24 cellular contexts compared by ENCODE assay signal in genomic region chr14:99760817-99761216, GRCh38. TPM values are rescaled to one million over a fixed set of nuclear protein-coding genes. Genes with fewer than 3 reads are reported as not detected.
"Had no signal": no experiment of that assay in that cellular context is flagged by ENCODE, and none has a peak within 500 bp of the region (broad histone marks: within the 10 kb centered on the region; RNA-seq: fewer than 3 reads in every experiment).

No MANE protein-coding gene starts in this region.

- H3K27ac ChIP-seq: adrenal gland, ascending aorta, pancreas, testis, upper lobe of right lung, VCaP had no signal

- H3K9me3 Mint-ChIP-seq: activated T-helper 1 cell treated with anti-CD3 and anti-CD28 coated beads, Interleukin-12 subunit alpha, Interleukin-12 subunit beta, Interleukin-2, Interleukin-4 antibody, amounts not matched to agents 30 ng/mL and 10 ng/mL and 1 ng/mL, durations not matched to agents 14 hours and 24 hours and 36 hours; effector memory CD8-positive, alpha-beta T cell; natural killer cell treated with Interleukin-12 subunit alpha and Interleukin-12 subunit beta and Interleukin-15 and Interleukin-18, amount 100 ng/mL, for 72 hours; stimulated activated memory B cell treated with anti-CD40 and anti-IgM and Interleukin-4, amounts not matched to agents 10 μg/mL and 1 μg/mL and 100 μg/mL, for 72 hours had no signal

- H3K4me1 Mint-ChIP-seq: stimulated activated memory B cell treated with anti-CD40 and anti-IgM and Interleukin-4, amounts not matched to agents 10 μg/mL and 1 μg/mL and 100 μg/mL, for 72 hours had no signal

- H3K4me2 ChIP-seq: smooth muscle cell had no signal

- FAIRE-seq: colon, kidney, pancreas had no signal

- H3K4me3 Mint-ChIP-seq: activated CD8-positive, alpha-beta T cell treated with anti-CD3 and anti-CD28 coated beads, Interleukin-2, amount 10 ng/mL, durations not matched to agents 7 days and 5 days; activated naive CD8-positive, alpha-beta T cell; activated T-helper 1 cell treated with anti-CD3 and anti-CD28 coated beads, Interleukin-12 subunit alpha, Interleukin-12 subunit beta, Interleukin-2, Interleukin-4 antibody, amounts not matched to agents 30 ng/mL and 10 ng/mL and 1 ng/mL, durations not matched to agents 14 hours and 24 hours and 36 hours; effector memory CD8-positive, alpha-beta T cell; natural killer cell treated with Interleukin-12 subunit alpha and Interleukin-12 subunit beta and Interleukin-15 and Interleukin-18, amount 100 ng/mL, for 72 hours; stimulated activated memory B cell treated with anti-CD40 and anti-IgM and Interleukin-4, amounts not matched to agents 10 μg/mL and 1 μg/mL and 100 μg/mL, for 72 hours had no signal

- H3K4me3 ChIP-seq: adrenal gland, ascending aorta, heart left ventricle, lung, pancreas, SK-N-MC, smooth muscle cell, testis, upper lobe of right lung had no signal

- H3K36me3 ChIP-seq: adrenal gland, ascending aorta, heart left ventricle, pancreas, upper lobe of right lung had no signal

- H3K36me3 Mint-ChIP-seq: activated naive CD8-positive, alpha-beta T cell; natural killer cell treated with Interleukin-12 subunit alpha and Interleukin-12 subunit beta and Interleukin-15 and Interleukin-18, amount 100 ng/mL, for 72 hours; stimulated activated memory B cell treated with anti-CD40 and anti-IgM and Interleukin-4, amounts not matched to agents 10 μg/mL and 1 μg/mL and 100 μg/mL, for 72 hours had no signal

- H3K9me3 ChIP-seq: adrenal gland, ascending aorta, heart left ventricle, pancreas, testis, upper lobe of right lung had no signal

- DNase-seq: activated CD4-positive, alpha-beta T cell treated with anti-CD3 and anti-CD28 coated beads for 1 hour; activated CD4-positive, alpha-beta T cell treated with anti-CD3 and anti-CD28 coated beads, Interleukin-2, amount 50 U/mL, for 1 hour; activated CD8-positive, alpha-beta T cell treated with anti-CD3 and anti-CD28 coated beads, Interleukin-2, amount 10 ng/mL, durations not matched to agents 7 days and 5 days; adrenal gland; central memory CD4-positive, alpha-beta T cell; effector memory CD8-positive, alpha-beta T cell; heart left ventricle; pancreas; stimulated activated CD4-positive, alpha-beta T cell treated with anti-CD3 and anti-CD28 coated beads, Interleukin-15, amount 100 ng/mL, for 24 hours; testis; upper lobe of right lung had no signal

- H3K27me3 ChIP-seq: adrenal gland, ascending aorta, heart left ventricle, pancreas, testis, upper lobe of right lung had no signal

- H3K27ac Mint-ChIP-seq: activated CD8-positive, alpha-beta T cell treated with anti-CD3 and anti-CD28 coated beads, Interleukin-2, amount 10 ng/mL, durations not matched to agents 7 days and 5 days; activated naive CD8-positive, alpha-beta T cell; activated T-helper 1 cell treated with anti-CD3 and anti-CD28 coated beads, Interleukin-12 subunit alpha, Interleukin-12 subunit beta, Interleukin-2, Interleukin-4 antibody, amounts not matched to agents 30 ng/mL and 10 ng/mL and 1 ng/mL, durations not matched to agents 14 hours and 24 hours and 36 hours; effector memory CD8-positive, alpha-beta T cell; natural killer cell treated with Interleukin-12 subunit alpha and Interleukin-12 subunit beta and Interleukin-15 and Interleukin-18, amount 100 ng/mL, for 72 hours; stimulated activated memory B cell treated with anti-CD40 and anti-IgM and Interleukin-4, amounts not matched to agents 10 μg/mL and 1 μg/mL and 100 μg/mL, for 72 hours had no signal

- ATAC-seq: activated CD8-positive, alpha-beta T cell treated with anti-CD3 and anti-CD28 coated beads, Interleukin-2, amount 10 ng/mL, durations not matched to agents 7 days and 5 days; effector memory CD8-positive, alpha-beta T cell; left lobe of liver; natural killer cell treated with Interleukin-12 subunit alpha and Interleukin-12 subunit beta and Interleukin-15 and Interleukin-18, amount 100 ng/mL, for 72 hours; pancreas; sciatic nerve; stimulated activated memory B cell treated with anti-CD40 and anti-IgM and Interleukin-4, amounts not matched to agents 10 μg/mL and 1 μg/mL and 100 μg/mL, for 72 hours; upper lobe of right lung had no signal

RNA-seq across cellular contexts. Expression of gene EML1, which starts 32.4 kb away (rescaled TPM):
- total RNA-seq: activated CD8-positive, alpha-beta T cell treated with anti-CD3 and anti-CD28 coated beads, Interleukin-2, amount 10 ng/mL, durations not matched to agents 7 days and 5 days had no signal
